Comparison of ENCODE assay signal across 17 cellular contexts in the genomic region with DNA sequence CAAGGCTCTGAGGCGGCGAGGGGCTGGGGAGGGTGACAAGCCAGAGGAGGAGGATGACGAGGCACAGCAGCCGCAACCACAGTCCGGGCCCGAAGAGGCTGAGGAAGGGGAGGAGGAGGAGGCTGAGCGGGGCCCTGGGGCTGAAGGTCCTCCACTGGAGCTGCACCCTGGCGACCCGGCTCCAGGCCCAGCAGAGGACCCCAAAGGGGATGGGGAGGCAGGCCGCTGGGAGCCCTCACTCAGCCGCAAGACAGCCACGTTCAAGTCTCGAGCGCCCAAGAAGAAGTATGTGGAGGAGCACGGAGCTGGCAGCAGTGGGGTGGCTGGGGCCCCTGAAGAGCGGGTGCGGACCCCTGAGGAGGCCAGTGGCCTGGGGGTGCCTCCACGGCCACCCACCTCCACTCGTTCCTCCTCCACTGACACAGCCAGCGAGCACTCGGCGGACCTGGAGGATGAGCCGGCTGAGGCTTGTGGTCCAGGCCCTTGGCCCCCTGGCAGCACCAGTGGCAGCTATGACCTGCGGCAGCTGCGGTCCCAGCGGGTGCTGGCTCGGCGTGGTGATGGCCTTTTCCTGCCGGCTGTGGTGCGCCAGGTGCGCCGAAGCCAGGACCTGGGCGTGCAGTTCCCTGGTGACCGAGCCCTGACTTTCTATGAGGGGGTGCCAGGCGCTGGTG. TPM values are rescaled to one million over a fixed set of nuclear protein-coding genes. Genes with fewer than 3 reads are reported as not detected.
DNase-seq lines count a peak whose midpoint lies in the region; ATAC-seq, FAIRE-seq and TF ChIP-seq lines count a peak whose summit lies in the region.
"Had no signal": no experiment of that assay in that cellular context is flagged by ENCODE, and none has a peak within 500 bp of the region (broad histone marks: within the 10 kb centered on the region; RNA-seq: fewer than 3 reads in every experiment).

No MANE protein-coding gene starts in this region.

- in situ Hi-C loops in HepG2 (cut with HindIII; ENCODE audit: extremely low pct_ligation_motif_present, low pct_unique_long_range_greater_than_20kb), result no loop called here

- TF ChIP-seq EP300 in HepG2 (IDR thresholded peaks at IDR 0.05; ENCODE audit: low read depth in 2 of 2, low read length in 2 of 2) (no peak), HepG2 (CRISPR knock-in tag; IDR thresholded peaks at IDR 0.05; ENCODE audit: borderline replicate concordance) (no peak)

- H4K20me1 ChIP-seq in HepG2 (ENCODE audit: insufficient read depth, low read length), result no peaks in the 10 kb centered on the region

- H3K4me1 ChIP-seq in HepG2 (ENCODE audit: insufficient read depth, low read length), result peaks cover 29% of the 10 kb centered on the region

- no peak for TF ChIP-seq RAD21 in HepG2 (CRISPR knock-in tag; IDR thresholded peaks at IDR 0.05)

- H3K79me2 ChIP-seq in HepG2 (ENCODE audit: insufficient read depth, low read length), result peaks cover 19% of the 10 kb centered on the region

- H3K4me2 ChIP-seq in HepG2 (ENCODE audit: low read depth, low read length), result no peak overlapping the region

- 98% methylated on average over 16 of the region's 35 CpGs for WGBS in HepG2 (ENCODE audit: low lambda C conversion rate)
- WGBS in lower leg skin, 2 donors, result 86 to 89% methylated on average over 10 to 28 of the region's 35 CpGs

- H3K9ac ChIP-seq in HepG2 (ENCODE audit: insufficient read depth, low read depth, low read length), result peak overlapping the region; percentile 90; the same call in 1 of the 2 replicates

- TF ChIP-seq CTCF in RWPE1 (conservative IDR thresholded peaks at IDR 0.05; ENCODE audit: low read depth) (no peak), HepG2 (CRISPR knock-in tag; IDR thresholded peaks at IDR 0.05) (no peak), lower leg skin (IDR thresholded peaks at IDR 0.05) (no peak)

- CTCF ChIA-PET in RWPE1 (lab: Yijun Ruan, JAX) (interaction anchor here (0.5 to 0.6 kb wide), 3 partner anchors 21 to 1747 kb away, joined by 3 to 7 read pairs (median 6); no protein-coding TSS in a partner anchor), HepG2 (lab: Yijun Ruan, JAX; ENCODE audit: low intra/inter-chr PET ratio, low total read pairs) (no interaction called here)

- no peak for TF ChIP-seq POLR2A in HepG2 (IDR thresholded peaks at IDR 0.05; ENCODE audit: insufficient read depth in 1 of 2, low read depth in 2 of 2, low read length in 2 of 2)
- TF ChIP-seq POLR2A in lower leg skin (IDR thresholded peaks at IDR 0.05), result no peak

- DNase-seq in activated effector memory CD4-positive, alpha-beta T cell treated with anti-CD3 and anti-CD28 coated beads, Interleukin-2, amount 50 U/mL, for 16 hours, result peak; percentile 60
- DNase-seq in activated effector memory CD4-positive, alpha-beta T cell treated with Interleukin-2 at 50 U/mL for 16 hours, result no peak
- DNase-seq in RWPE1 (ENCODE audit: low spot score) (no peak), HepG2 (ENCODE audit: low spot score) (no peak), substantia nigra (lab: John Stamatoyannopoulos, UW) (peak in 1 of 49 donors; percentile 47), superior temporal gyrus (ENCODE audit: extremely low spot score) (no peak), D341Med (ENCODE audit: low spot score) (no peak), lower leg skin (ENCODE audit: low spot score in 2 of 2) (no peak)
- DNase-seq: activated CD4-positive, alpha-beta T cell treated with anti-CD3 and anti-CD28 coated beads for 4 hours; activated naive CD4-positive, alpha-beta T cell treated with Interleukin-2 at 50 U/mL for 16 hours; glutamatergic neuron; Kasumi-1; kidney glomerular epithelial cell; NCI-H1694; NCI-H526 treated with DMSO at 0.1 percent for 48 hours; stimulated activated naive CD8-positive, alpha-beta T cell treated with anti-CD3 and anti-CD28 coated beads, Interleukin-15, Interleukin-2, amounts not matched to agents 100 U/mL and 50 U/mL, for 24 hours; T-helper 2 cell had no signal

- no peak overlapping the region for H2AFZ ChIP-seq in HepG2 (ENCODE audit: low read length)

- no peak for FAIRE-seq in HepG2 (lab: Jason Lieb, UNC)

- no peaks in the 10 kb centered on the region; a peak in 1 of 5 replicates for H3K27me3 ChIP-seq in HepG2 (ENCODE audit: control insufficient read depth in 1 of 2, insufficient read depth in 2 of 2, low read length in 2 of 2)

- H3K27ac ChIP-seq in RWPE1, result peak overlapping the region; percentile 100
- no peak overlapping the region for H3K27ac ChIP-seq in HepG2 (ENCODE audit: extremely low read length, insufficient read depth, low read length)
- peak overlapping the region; percentile 83 for H3K27ac ChIP-seq in substantia nigra (ENCODE audit: low read depth, low read length, poor library complexity, severe bottlenecking)

- BruUV-seq in HepG2 (replicated peaks; lab: Mats Ljungman, UMichigan), result no TSS peak

- POLR2A ChIA-PET in RWPE1 (lab: Yijun Ruan, JAX; ENCODE audit: low non-redundant PET) (no interaction called here), HepG2 (lab: Yijun Ruan, JAX) (interaction anchor here (3.2 kb wide), 1 partner anchor 9 kb away, joined by 44 read pairs; no protein-coding TSS in a partner anchor)

- peaks cover 5 to 21% of the 10 kb centered on the region in 2 experiments; a peak in 4 of 5 replicates for H3K36me3 ChIP-seq in HepG2 (replicated peaks in 1 of 2; ENCODE audit: control insufficient read depth in 1 of 2, insufficient read depth in 2 of 2, low read length in 2 of 2)

- no peak for ATAC-seq in HepG2
- ATAC-seq: stimulated activated naive CD8-positive, alpha-beta T cell treated with anti-CD3 and anti-CD28 coated beads, Interleukin-15, Interleukin-2, amounts not matched to agents 100 U/mL and 50 U/mL, for 24 hours had no signal

- intact Hi-C loops in HepG2 (cut with micrococcal nuclease; ENCODE audit: unreplicated experiment) (no loop called here), lower leg skin (cut with DNase I; ENCODE audit: low total_unique reads) (no loop called here)

- H3K4me3 ChIP-seq in HepG2 (replicated peaks in 1 of 3; ENCODE audit: insufficient read depth in 1 of 3, low read depth in 2 of 3, low read length in 3 of 3) (no peak overlapping the region), lower leg skin (ENCODE audit: low read depth, poor library complexity, severe bottlenecking) (no peak overlapping the region)

- H3K9me3 ChIP-seq in HepG2 (ENCODE audit: low read length), result no peaks in the 10 kb centered on the region

RNA-seq across cellular contexts. Expression of gene CIC, which starts 2.9 kb away (rescaled TPM):
- 5.4 and 8.0 TPM in 2 replicates for total RNA-seq in HepG2 (2016; rRNA removed; fragmentation: Illumina TruSeq; extraction: Trizol)
- 1.5 and 1.8 TPM in 2 replicates for total RNA-seq in HepG2 (2016; cell fraction: cytosol; rRNA removed; fragmentation: Illumina TruSeq; extraction: Trizol; ENCODE audit: low read depth)
- total RNA-seq in HepG2 (2016; cell fraction: insoluble cytoplasmic fraction; rRNA removed; fragmentation: Illumina TruSeq; extraction: Trizol), result 5.2 and 7.8 TPM in 2 replicates
- 4.6 and 4.9 TPM in 2 replicates for total RNA-seq in HepG2 (2016; cell fraction: membrane; rRNA removed; fragmentation: Illumina TruSeq; extraction: Trizol)
- total RNA-seq in HepG2 (2016; cell fraction: nucleus; rRNA removed; fragmentation: Illumina TruSeq; extraction: Trizol), result 10.4 and 12.3 TPM in 2 replicates
- 5.9 and 8.3 TPM in 2 replicates for polyA plus RNA-seq in HepG2 (2011; rRNA removed)
- polyA plus RNA-seq in HepG2 (2011; cell fraction: cytosol; rRNA removed), result 3.3 and 5.6 TPM in 2 replicates
- polyA plus RNA-seq in HepG2 (2011; cell fraction: nucleus; rRNA removed), result 60.6 and 75.8 TPM in 2 replicates
- polyA plus RNA-seq in HepG2 (2012), result 17.6 and 25.1 TPM in 2 replicates
- 1.7 and 1.9 TPM in 2 replicates for polyA plus RNA-seq in HepG2 (2016; cell fraction: cytosol; fragmentation: Illumina TruSeq; extraction: Trizol; ENCODE audit: low read depth)
- polyA plus RNA-seq in HepG2 (2016; cell fraction: insoluble cytoplasmic fraction; fragmentation: Illumina TruSeq; extraction: Trizol; ENCODE audit: low read depth), result 10.1 and 16.9 TPM in 2 replicates
- 5.7 and 6.0 TPM in 2 replicates for polyA plus RNA-seq in HepG2 (2016; cell fraction: membrane; fragmentation: Illumina TruSeq; extraction: Trizol; ENCODE audit: low read depth)
- polyA plus RNA-seq in HepG2 (2016; cell fraction: nucleus; fragmentation: Illumina TruSeq; extraction: Trizol; ENCODE audit: insufficient read depth, low read depth), result 61.0 and 65.4 TPM in 2 replicates
- 3.6 and 7.9 TPM in 2 replicates for polyA minus RNA-seq in HepG2 (2011; rRNA and poly(A)+ RNA removed; ENCODE audit: low replicate concordance)
- 9.1 and 10.8 TPM in 2 replicates for polyA minus RNA-seq in HepG2 (2011; cell fraction: cytosol; rRNA and poly(A)+ RNA removed)
- 14.7 and 15.5 TPM in 2 replicates for polyA minus RNA-seq in HepG2 (2011; cell fraction: nucleus; rRNA and poly(A)+ RNA removed)
- 10 to 100 TPM; 57.8 to 90.0 (median 59.0) TPM for total RNA-seq in lower leg skin

RNA-seq across cellular contexts. Expression of gene ERF, which starts 17.1 kb away (rescaled TPM):
- total RNA-seq in HepG2 (2016; rRNA removed; fragmentation: Illumina TruSeq; extraction: Trizol) (43.2 and 67.1 TPM in 2 replicates), lower leg skin (10 to 100 TPM; 29.9 to 44.0 (median 36.9) TPM)
- 54.9 and 66.8 TPM in 2 replicates for total RNA-seq in HepG2 (2016; cell fraction: cytosol; rRNA removed; fragmentation: Illumina TruSeq; extraction: Trizol; ENCODE audit: low read depth)
- 35.3 and 68.2 TPM in 2 replicates for total RNA-seq in HepG2 (2016; cell fraction: insoluble cytoplasmic fraction; rRNA removed; fragmentation: Illumina TruSeq; extraction: Trizol)
- 104 and 115 TPM in 2 replicates for total RNA-seq in HepG2 (2016; cell fraction: membrane; rRNA removed; fragmentation: Illumina TruSeq; extraction: Trizol)
- 31.2 and 38.3 TPM in 2 replicates for total RNA-seq in HepG2 (2016; cell fraction: nucleus; rRNA removed; fragmentation: Illumina TruSeq; extraction: Trizol)
- polyA plus RNA-seq in HepG2 (2011; rRNA removed), result 62.5 and 69.9 TPM in 2 replicates
- 36.9 and 45.9 TPM in 2 replicates for polyA plus RNA-seq in HepG2 (2011; cell fraction: cytosol; rRNA removed)
- 109 and 170 TPM in 2 replicates for polyA plus RNA-seq in HepG2 (2011; cell fraction: nucleus; rRNA removed)
- polyA plus RNA-seq in HepG2 (2012), result 38.4 and 44.3 TPM in 2 replicates
- polyA plus RNA-seq in HepG2 (2016; cell fraction: cytosol; fragmentation: Illumina TruSeq; extraction: Trizol; ENCODE audit: low read depth), result 30.4 TPM in 2 replicates
- 56.4 and 79.4 TPM in 2 replicates for polyA plus RNA-seq in HepG2 (2016; cell fraction: insoluble cytoplasmic fraction; fragmentation: Illumina TruSeq; extraction: Trizol; ENCODE audit: low read depth)
- 55.2 and 69.1 TPM in 2 replicates for polyA plus RNA-seq in HepG2 (2016; cell fraction: membrane; fragmentation: Illumina TruSeq; extraction: Trizol; ENCODE audit: low read depth)
- 77.4 and 89.7 TPM in 2 replicates for polyA plus RNA-seq in HepG2 (2016; cell fraction: nucleus; fragmentation: Illumina TruSeq; extraction: Trizol; ENCODE audit: insufficient read depth, low read depth)
- 39.2 and 85.5 TPM in 2 replicates for polyA minus RNA-seq in HepG2 (2011; rRNA and poly(A)+ RNA removed; ENCODE audit: low replicate concordance)
- 38.3 and 50.2 TPM in 2 replicates for polyA minus RNA-seq in HepG2 (2011; cell fraction: cytosol; rRNA and poly(A)+ RNA removed)
- 40.9 and 56.5 TPM in 2 replicates for polyA minus RNA-seq in HepG2 (2011; cell fraction: nucleus; rRNA and poly(A)+ RNA removed)

RNA-seq across cellular contexts. Expression of gene GSK3A, which starts 29.6 kb away (rescaled TPM):
- total RNA-seq in HepG2 (2016; rRNA removed; fragmentation: Illumina TruSeq; extraction: Trizol), result 14.8 and 16.9 TPM in 2 replicates
- total RNA-seq in HepG2 (2016; cell fraction: cytosol; rRNA removed; fragmentation: Illumina TruSeq; extraction: Trizol; ENCODE audit: low read depth), result 16.1 and 22.9 TPM in 2 replicates
- 11.4 and 17.4 TPM in 2 replicates for total RNA-seq in HepG2 (2016; cell fraction: insoluble cytoplasmic fraction; rRNA removed; fragmentation: Illumina TruSeq; extraction: Trizol)
- total RNA-seq in HepG2 (2016; cell fraction: membrane; rRNA removed; fragmentation: Illumina TruSeq; extraction: Trizol), result 31.4 and 34.4 TPM in 2 replicates
- total RNA-seq in HepG2 (2016; cell fraction: nucleus; rRNA removed; fragmentation: Illumina TruSeq; extraction: Trizol), result 9.7 and 11.2 TPM in 2 replicates
- polyA plus RNA-seq in HepG2 (2011; rRNA removed), result 52.5 and 56.5 TPM in 2 replicates
- polyA plus RNA-seq in HepG2 (2011; cell fraction: cytosol; rRNA removed), result 33.8 and 36.7 TPM in 2 replicates
- 33.5 and 34.5 TPM in 2 replicates for polyA plus RNA-seq in HepG2 (2011; cell fraction: nucleus; rRNA removed)
- polyA plus RNA-seq in HepG2 (2012), result 25.2 and 25.7 TPM in 2 replicates
- 41.6 and 46.1 TPM in 2 replicates for polyA plus RNA-seq in HepG2 (2016; cell fraction: cytosol; fragmentation: Illumina TruSeq; extraction: Trizol; ENCODE audit: low read depth)
- polyA plus RNA-seq in HepG2 (2016; cell fraction: insoluble cytoplasmic fraction; fragmentation: Illumina TruSeq; extraction: Trizol; ENCODE audit: low read depth), result 45.9 and 55.0 TPM in 2 replicates
- 67.9 and 73.5 TPM in 2 replicates for polyA plus RNA-seq in HepG2 (2016; cell fraction: membrane; fragmentation: Illumina TruSeq; extraction: Trizol; ENCODE audit: low read depth)
- polyA plus RNA-seq in HepG2 (2016; cell fraction: nucleus; fragmentation: Illumina TruSeq; extraction: Trizol; ENCODE audit: insufficient read depth, low read depth), result 44.2 and 47.7 TPM in 2 replicates
- polyA minus RNA-seq in HepG2 (2011; rRNA and poly(A)+ RNA removed; ENCODE audit: low replicate concordance), result 34.3 and 51.6 TPM in 2 replicates
- polyA minus RNA-seq in HepG2 (2011; cell fraction: cytosol; rRNA and poly(A)+ RNA removed), result 9.1 and 14.1 TPM in 2 replicates
- 5.2 and 6.8 TPM in 2 replicates for polyA minus RNA-seq in HepG2 (2011; cell fraction: nucleus; rRNA and poly(A)+ RNA removed)
- 10 to 100 TPM; 31.4 to 42.0 (median 34.1) TPM for total RNA-seq in lower leg skin

RNA-seq across cellular contexts. Expression of gene PRR19, which starts 29.9 kb away (rescaled TPM):
- 0.33 and 0.38 TPM in 2 replicates for total RNA-seq in HepG2 (2016; rRNA removed; fragmentation: Illumina TruSeq; extraction: Trizol)
- total RNA-seq in HepG2 (2016; cell fraction: cytosol; rRNA removed; fragmentation: Illumina TruSeq; extraction: Trizol; ENCODE audit: low read depth), result not detected in 2 replicates
- 0.28 and 0.43 TPM in 2 replicates for total RNA-seq in HepG2 (2016; cell fraction: insoluble cytoplasmic fraction; rRNA removed; fragmentation: Illumina TruSeq; extraction: Trizol)
- total RNA-seq in HepG2 (2016; cell fraction: membrane; rRNA removed; fragmentation: Illumina TruSeq; extraction: Trizol), result 0.14 and 0.43 TPM in 2 replicates
- 0.50 TPM in 1 of 2 replicates, not detected in the other for total RNA-seq in HepG2 (2016; cell fraction: nucleus; rRNA removed; fragmentation: Illumina TruSeq; extraction: Trizol)
- 0.21 and 0.26 TPM in 2 replicates for polyA plus RNA-seq in HepG2 (2011; rRNA removed)
- 0.23 and 0.34 TPM in 2 replicates for polyA plus RNA-seq in HepG2 (2011; cell fraction: cytosol; rRNA removed)
- 0.43 and 0.80 TPM in 2 replicates for polyA plus RNA-seq in HepG2 (2011; cell fraction: nucleus; rRNA removed)
- polyA plus RNA-seq in HepG2 (2012), result 0.51 TPM in 1 of 2 replicates, not detected in the other
- polyA plus RNA-seq in HepG2 (2016; cell fraction: cytosol; fragmentation: Illumina TruSeq; extraction: Trizol; ENCODE audit: low read depth), result 0.21 and 0.22 TPM in 2 replicates
- polyA plus RNA-seq in HepG2 (2016; cell fraction: insoluble cytoplasmic fraction; fragmentation: Illumina TruSeq; extraction: Trizol; ENCODE audit: low read depth), result 0.69 and 0.88 TPM in 2 replicates
- 0.19 and 0.38 TPM in 2 replicates for polyA plus RNA-seq in HepG2 (2016; cell fraction: membrane; fragmentation: Illumina TruSeq; extraction: Trizol; ENCODE audit: low read depth)
- polyA plus RNA-seq in HepG2 (2016; cell fraction: nucleus; fragmentation: Illumina TruSeq; extraction: Trizol; ENCODE audit: insufficient read depth, low read depth), result 0.57 and 1.5 TPM in 2 replicates
- 0.94 and 1.4 TPM in 2 replicates for polyA minus RNA-seq in HepG2 (2011; rRNA and poly(A)+ RNA removed; ENCODE audit: low replicate concordance)
- 0.88 TPM in 1 of 2 replicates, not detected in the other for polyA minus RNA-seq in HepG2 (2011; cell fraction: cytosol; rRNA and poly(A)+ RNA removed)
- 0.25 TPM in 1 of 2 replicates, not detected in the other for polyA minus RNA-seq in HepG2 (2011; cell fraction: nucleus; rRNA and poly(A)+ RNA removed)
- total RNA-seq in lower leg skin, result under 1 TPM in 3 of 4 donors, not detected in 1; 0.23 to 0.30 (median 0.29) TPM

RNA-seq across cellular contexts. Expression of gene PAFAH1B3, which starts 30.4 kb away (rescaled TPM):
- total RNA-seq in HepG2 (2016; rRNA removed; fragmentation: Illumina TruSeq; extraction: Trizol) (58.0 and 58.6 TPM in 2 replicates), lower leg skin (10 to 100 TPM in 3 of 4 donors, 1 to 10 TPM in 1; 4.3 to 18.4 (median 14.0) TPM)
- total RNA-seq in HepG2 (2016; cell fraction: cytosol; rRNA removed; fragmentation: Illumina TruSeq; extraction: Trizol; ENCODE audit: low read depth), result 50.5 and 73.0 TPM in 2 replicates
- 61.4 and 62.4 TPM in 2 replicates for total RNA-seq in HepG2 (2016; cell fraction: insoluble cytoplasmic fraction; rRNA removed; fragmentation: Illumina TruSeq; extraction: Trizol)
- 53.6 and 73.9 TPM in 2 replicates for total RNA-seq in HepG2 (2016; cell fraction: membrane; rRNA removed; fragmentation: Illumina TruSeq; extraction: Trizol)
- 23.8 and 27.3 TPM in 2 replicates for total RNA-seq in HepG2 (2016; cell fraction: nucleus; rRNA removed; fragmentation: Illumina TruSeq; extraction: Trizol)
- 27.4 and 31.2 TPM in 2 replicates for polyA plus RNA-seq in HepG2 (2011; rRNA removed)
- polyA plus RNA-seq in HepG2 (2011; cell fraction: cytosol; rRNA removed), result 38.9 and 49.7 TPM in 2 replicates
- polyA plus RNA-seq in HepG2 (2011; cell fraction: nucleus; rRNA removed), result 31.1 and 32.3 TPM in 2 replicates
- polyA plus RNA-seq in HepG2 (2012), result 21.3 and 29.1 TPM in 2 replicates
- 59.5 and 77.2 TPM in 2 replicates for polyA plus RNA-seq in HepG2 (2016; cell fraction: cytosol; fragmentation: Illumina TruSeq; extraction: Trizol; ENCODE audit: low read depth)
- 57.4 and 72.9 TPM in 2 replicates for polyA plus RNA-seq in HepG2 (2016; cell fraction: insoluble cytoplasmic fraction; fragmentation: Illumina TruSeq; extraction: Trizol; ENCODE audit: low read depth)
- 53.3 and 66.7 TPM in 2 replicates for polyA plus RNA-seq in HepG2 (2016; cell fraction: membrane; fragmentation: Illumina TruSeq; extraction: Trizol; ENCODE audit: low read depth)
- 41.3 and 41.9 TPM in 2 replicates for polyA plus RNA-seq in HepG2 (2016; cell fraction: nucleus; fragmentation: Illumina TruSeq; extraction: Trizol; ENCODE audit: insufficient read depth, low read depth)
- polyA minus RNA-seq in HepG2 (2011; rRNA and poly(A)+ RNA removed; ENCODE audit: low replicate concordance), result 27.9 and 60.4 TPM in 2 replicates
- polyA minus RNA-seq in HepG2 (2011; cell fraction: cytosol; rRNA and poly(A)+ RNA removed), result 16.4 and 20.1 TPM in 2 replicates
- 7.9 and 8.8 TPM in 2 replicates for polyA minus RNA-seq in HepG2 (2011; cell fraction: nucleus; rRNA and poly(A)+ RNA removed)
